ENCODE assay signal across 8 cellular contexts in genomic region chr3:68007621-68008226, GRCh38.
DNase-seq lines count a peak whose midpoint lies in the region; ATAC-seq and TF ChIP-seq lines count a peak whose summit lies in the region.

No MANE protein-coding gene starts in this region.

- WGBS in hepatocyte (ENCODE audit: low lambda C conversion rate, missing lambda C conversion rate) = 2% methylated on average over 32 of the region's 36 CpGs

- H3K36me3 Mint-ChIP-seq in activated T-cell treated with anti-CD3 and anti-CD28 coated beads, Interleukin-2, amount 50 U/mL, for 4 hours (ENCODE audit: insufficient read depth) = no peaks in the 10 kb centered on the region
- H3K36me3 Mint-ChIP-seq in immature natural killer cell = no peaks in the 10 kb centered on the region

- peaks cover 22% of the 10 kb centered on the region for H3K27me3 Mint-ChIP-seq in activated T-cell treated with anti-CD3 and anti-CD28 coated beads, Interleukin-2, amount 50 U/mL, for 4 hours (ENCODE audit: low read depth)
- peaks cover 6 to 33% (median 10%) of the 10 kb centered on the region in 3 donors for H3K27me3 Mint-ChIP-seq in immature natural killer cell (ENCODE audit: low read depth in 3 of 3)

- peaks cover 27% of the 10 kb centered on the region for H3K4me1 ChIP-seq in HUES48 (ENCODE audit: control insufficient read depth, insufficient read depth, low read length)
- H3K4me1 ChIP-seq in hepatocyte (ENCODE audit: insufficient read depth) = no peaks in the 10 kb centered on the region

- peak; percentile 40 for TF ChIP-seq CTCF in hepatocyte (IDR thresholded peaks at IDR 0.05; ENCODE audit: poor library complexity)

- DNase-seq in activated T-cell treated with anti-CD3 and anti-CD28 coated beads, Interleukin-2, amount 50 U/mL, for 4 hours = peak; percentile 13
- DNase-seq in hepatocyte (ENCODE audit: low spot score) (peak; percentile 32), immature natural killer cell (no peak), DMS153 treated with DMSO at 0.1 percent for 48 hours (lab: John Stamatoyannopoulos, UW; ENCODE audit: unreplicated experiment) (no peak), A172 (ENCODE audit: low spot score) (no peak)
- peak in 2 of 3 donors; percentile 1 to 5 for DNase-seq in stimulated activated CD4-positive, alpha-beta T cell treated with anti-CD3 and anti-CD28 coated beads, Interleukin-12 subunit alpha, Interleukin-12 subunit beta, amount 100 ng/mL, for 48 hours (ENCODE audit: low read depth in 2 of 3, low spot score in 1 of 3)

- ATAC-seq in activated T-cell treated with anti-CD3 and anti-CD28 coated beads, Interleukin-2, amount 50 U/mL, for 4 hours = peak; percentile 90 to 92
- no peak for ATAC-seq in GM21529 (IDR thresholded peaks at IDR 0.05; ENCODE audit: unreplicated experiment)

- H3K36me3 ChIP-seq in HUES48 (ENCODE audit: control insufficient read depth, insufficient read depth, low read length) (no peaks in the 10 kb centered on the region), hepatocyte (replicated peaks; ENCODE audit: insufficient read depth, low read depth) (no peaks in the 10 kb centered on the region)

- H3K27ac ChIP-seq in HUES48 (ENCODE audit: low read depth, low read length) (no peak overlapping the region), hepatocyte (no peak overlapping the region)

- H3K9me2 ChIP-seq in hepatocyte (replicated peaks; ENCODE audit: insufficient read depth) = no peaks in the 10 kb centered on the region

- no peaks in the 10 kb centered on the region for H4K20me1 ChIP-seq in hepatocyte (ENCODE audit: insufficient read depth, poor library complexity, severe bottlenecking)

- peaks cover 25% of the 10 kb centered on the region for H3K27me3 ChIP-seq in HUES48 (ENCODE audit: control insufficient read depth, insufficient read depth, low read length)
- peaks cover 49% of the 10 kb centered on the region for H3K27me3 ChIP-seq in hepatocyte

- H3K27ac Mint-ChIP-seq in immature natural killer cell = no peak overlapping the region

- peak overlapping the region; percentile 95 for H3K4me2 ChIP-seq in hepatocyte

- H2AFZ ChIP-seq in hepatocyte = peak overlapping the region; percentile 85

- peaks cover 9% of the 10 kb centered on the region for H3K4me1 Mint-ChIP-seq in activated T-cell treated with anti-CD3 and anti-CD28 coated beads, Interleukin-2, amount 50 U/mL, for 4 hours (ENCODE audit: low read depth)
- peaks cover 0 to 2% of the 10 kb centered on the region in 2 donors for H3K4me1 Mint-ChIP-seq in immature natural killer cell

- no peaks in the 10 kb centered on the region for H3K9me3 ChIP-seq in HUES48 (ENCODE audit: control insufficient read depth, insufficient read depth, low read length)
- no peaks in the 10 kb centered on the region for H3K9me3 ChIP-seq in hepatocyte (ENCODE audit: low read depth)

- 0 out of 2 replicates have a peak overlapping the region, but pooled peaks have one; percentile 17 for H3K9ac ChIP-seq in HUES48 (ENCODE audit: low read depth, low read length)

- H3K4me3 ChIP-seq in HUES48 (ENCODE audit: low read depth, low read length) = peak overlapping the region; percentile 68
- H3K4me3 ChIP-seq in hepatocyte = peak overlapping the region; percentile 74

- no peaks in the 10 kb centered on the region for H3K79me2 ChIP-seq in hepatocyte

- H3K4me3 Mint-ChIP-seq in activated T-cell treated with anti-CD3 and anti-CD28 coated beads, Interleukin-2, amount 50 U/mL, for 4 hours = peak overlapping the region; percentile 79
- H3K4me3 Mint-ChIP-seq in immature natural killer cell = peak overlapping the region in 2 of 5 donors; percentile 5 to 83

- no peaks in the 10 kb centered on the region for H3K9me3 Mint-ChIP-seq in activated T-cell treated with anti-CD3 and anti-CD28 coated beads, Interleukin-2, amount 50 U/mL, for 4 hours
- peaks cover 0 to 3% (median 0%) of the 10 kb centered on the region in 6 donors for H3K9me3 Mint-ChIP-seq in immature natural killer cell

Comparison
In these comparisons a context has a peak if more than half of its experiments do, and no peak if none do; other contexts are left out.
1. DNase-seq: peak in activated T-cell treated with anti-CD3 and anti-CD28 coated beads, Interleukin-2, amount 50 U/mL, for 4 hours (single experiment), hepatocyte (single experiment) and stimulated activated CD4-positive, alpha-beta T cell treated with anti-CD3 and anti-CD28 coated beads, Interleukin-12 subunit alpha, Interleukin-12 subunit beta, amount 100 ng/mL, for 48 hours (2 of 3); none in immature natural killer cell (0 of 3), DMS153 treated with DMSO at 0.1 percent for 48 hours (single experiment) and A172 (single experiment).